ENCODE assay signal across 9 cellular contexts in the genomic region with DNA sequence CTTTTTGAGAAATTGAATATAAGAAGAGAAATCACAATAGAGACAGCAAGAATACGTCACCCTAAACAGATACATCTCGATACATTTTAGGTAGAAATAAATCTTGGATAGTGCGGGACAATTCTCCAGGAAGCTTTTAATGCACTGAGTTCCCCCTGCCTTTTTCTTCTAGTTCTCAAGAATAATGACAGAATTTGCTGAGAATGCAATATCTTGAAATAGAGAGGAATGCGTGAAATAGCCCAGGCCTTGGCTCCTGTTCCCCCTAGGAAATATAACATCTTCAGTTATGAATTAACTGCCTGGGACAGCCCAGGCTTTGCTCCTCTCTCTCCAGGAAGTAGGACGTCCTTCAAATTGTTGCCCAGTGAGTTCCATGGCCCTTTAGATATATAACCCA. TPM values are rescaled to one million over a fixed set of nuclear protein-coding genes. Genes with fewer than 3 reads are reported as not detected.
"Had no signal": no experiment of that assay in that cellular context is flagged by ENCODE, and none has a peak within 500 bp of the region (broad histone marks: within the 10 kb centered on the region; RNA-seq: fewer than 3 reads in every experiment).

No MANE protein-coding gene starts in this region.

- H3K9me3 ChIP-seq: HAP-1 had no signal

- H3K27ac ChIP-seq: GM23248, HL-60 had no signal

- H3K4me3 ChIP-seq: GM23248, HAP-1 had no signal

- DNase-seq: GM23248, GOT3, H7, HFFc6, KG1 had no signal

- ATAC-seq: HCT116 had no signal

- H3K9ac ChIP-seq: GM23248 had no signal

- H3K36me3 ChIP-seq: HAP-1 had no signal

- H3K4me1 ChIP-seq: HAP-1 had no signal

- H2AFZ ChIP-seq: GM23248 had no signal

RNA-seq across cellular contexts. Expression of a gene that starts 7.6 kb away (rescaled TPM):
- total RNA-seq: GM23248, HFFc6 had no signal
- polyA plus RNA-seq: GM23248, IgD-negative memory B cell had no signal
